In the genomic region with DNA sequence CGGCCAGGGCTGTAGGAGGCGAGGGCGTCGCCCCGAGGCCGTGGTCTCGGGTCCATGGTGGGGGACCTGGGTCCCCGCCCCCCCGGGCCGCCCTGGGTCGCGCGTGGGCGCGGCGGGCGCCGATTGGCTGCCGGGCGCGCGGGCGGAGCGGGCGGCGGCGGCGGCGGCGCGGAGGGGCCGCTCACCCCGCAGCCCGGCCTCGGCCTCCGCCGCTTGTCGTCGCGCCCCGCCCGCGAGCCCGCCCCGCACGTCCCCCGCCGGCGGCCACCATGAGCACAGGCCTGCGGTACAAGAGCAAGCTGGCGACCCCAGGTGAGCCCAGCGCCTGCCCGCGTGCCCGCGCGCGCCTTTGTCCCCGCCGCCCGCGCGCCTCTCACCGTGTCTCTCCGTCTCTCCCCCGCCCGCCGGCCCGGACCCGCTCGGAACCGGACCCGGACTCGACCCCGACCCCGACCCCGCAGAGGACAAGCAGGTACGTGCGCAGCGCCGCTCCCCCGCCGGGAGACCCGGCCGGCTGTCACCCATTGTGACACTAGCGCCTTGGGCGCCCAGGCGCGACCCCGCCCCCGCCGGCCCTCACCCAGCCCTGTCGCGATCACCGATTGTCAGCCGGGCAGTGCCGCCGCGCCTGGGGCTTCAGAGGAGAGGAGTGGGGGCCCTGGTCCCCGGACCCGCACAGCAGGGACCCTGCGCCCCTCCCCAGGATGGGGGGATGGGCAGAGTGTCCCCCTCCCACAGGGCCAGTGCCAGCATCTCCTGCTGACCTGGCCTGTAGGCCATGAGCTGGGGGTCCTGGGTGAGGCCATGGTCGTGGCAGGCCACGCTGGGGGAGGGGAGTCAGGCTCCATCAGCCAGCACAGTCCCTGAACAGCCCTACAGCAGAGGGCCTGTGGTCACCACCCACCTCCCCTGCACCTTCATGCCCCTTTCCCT, we compare ENCODE assay signal across 1 cellular context.
TF ChIP-seq lines count a peak whose summit lies in the region.

TSS of gene SEPTIN5 (plus strand) at position 184 of the 933 bp plus-strand sequence. CDS start at position 270, 86 bp downstream.

TF ChIP-seq in K562, 482 proteins besides CTCF, POLR2A, EP300 and RAD21 (continued from another document and continues in another):
- TF ChIP-seq, protein P1, sequence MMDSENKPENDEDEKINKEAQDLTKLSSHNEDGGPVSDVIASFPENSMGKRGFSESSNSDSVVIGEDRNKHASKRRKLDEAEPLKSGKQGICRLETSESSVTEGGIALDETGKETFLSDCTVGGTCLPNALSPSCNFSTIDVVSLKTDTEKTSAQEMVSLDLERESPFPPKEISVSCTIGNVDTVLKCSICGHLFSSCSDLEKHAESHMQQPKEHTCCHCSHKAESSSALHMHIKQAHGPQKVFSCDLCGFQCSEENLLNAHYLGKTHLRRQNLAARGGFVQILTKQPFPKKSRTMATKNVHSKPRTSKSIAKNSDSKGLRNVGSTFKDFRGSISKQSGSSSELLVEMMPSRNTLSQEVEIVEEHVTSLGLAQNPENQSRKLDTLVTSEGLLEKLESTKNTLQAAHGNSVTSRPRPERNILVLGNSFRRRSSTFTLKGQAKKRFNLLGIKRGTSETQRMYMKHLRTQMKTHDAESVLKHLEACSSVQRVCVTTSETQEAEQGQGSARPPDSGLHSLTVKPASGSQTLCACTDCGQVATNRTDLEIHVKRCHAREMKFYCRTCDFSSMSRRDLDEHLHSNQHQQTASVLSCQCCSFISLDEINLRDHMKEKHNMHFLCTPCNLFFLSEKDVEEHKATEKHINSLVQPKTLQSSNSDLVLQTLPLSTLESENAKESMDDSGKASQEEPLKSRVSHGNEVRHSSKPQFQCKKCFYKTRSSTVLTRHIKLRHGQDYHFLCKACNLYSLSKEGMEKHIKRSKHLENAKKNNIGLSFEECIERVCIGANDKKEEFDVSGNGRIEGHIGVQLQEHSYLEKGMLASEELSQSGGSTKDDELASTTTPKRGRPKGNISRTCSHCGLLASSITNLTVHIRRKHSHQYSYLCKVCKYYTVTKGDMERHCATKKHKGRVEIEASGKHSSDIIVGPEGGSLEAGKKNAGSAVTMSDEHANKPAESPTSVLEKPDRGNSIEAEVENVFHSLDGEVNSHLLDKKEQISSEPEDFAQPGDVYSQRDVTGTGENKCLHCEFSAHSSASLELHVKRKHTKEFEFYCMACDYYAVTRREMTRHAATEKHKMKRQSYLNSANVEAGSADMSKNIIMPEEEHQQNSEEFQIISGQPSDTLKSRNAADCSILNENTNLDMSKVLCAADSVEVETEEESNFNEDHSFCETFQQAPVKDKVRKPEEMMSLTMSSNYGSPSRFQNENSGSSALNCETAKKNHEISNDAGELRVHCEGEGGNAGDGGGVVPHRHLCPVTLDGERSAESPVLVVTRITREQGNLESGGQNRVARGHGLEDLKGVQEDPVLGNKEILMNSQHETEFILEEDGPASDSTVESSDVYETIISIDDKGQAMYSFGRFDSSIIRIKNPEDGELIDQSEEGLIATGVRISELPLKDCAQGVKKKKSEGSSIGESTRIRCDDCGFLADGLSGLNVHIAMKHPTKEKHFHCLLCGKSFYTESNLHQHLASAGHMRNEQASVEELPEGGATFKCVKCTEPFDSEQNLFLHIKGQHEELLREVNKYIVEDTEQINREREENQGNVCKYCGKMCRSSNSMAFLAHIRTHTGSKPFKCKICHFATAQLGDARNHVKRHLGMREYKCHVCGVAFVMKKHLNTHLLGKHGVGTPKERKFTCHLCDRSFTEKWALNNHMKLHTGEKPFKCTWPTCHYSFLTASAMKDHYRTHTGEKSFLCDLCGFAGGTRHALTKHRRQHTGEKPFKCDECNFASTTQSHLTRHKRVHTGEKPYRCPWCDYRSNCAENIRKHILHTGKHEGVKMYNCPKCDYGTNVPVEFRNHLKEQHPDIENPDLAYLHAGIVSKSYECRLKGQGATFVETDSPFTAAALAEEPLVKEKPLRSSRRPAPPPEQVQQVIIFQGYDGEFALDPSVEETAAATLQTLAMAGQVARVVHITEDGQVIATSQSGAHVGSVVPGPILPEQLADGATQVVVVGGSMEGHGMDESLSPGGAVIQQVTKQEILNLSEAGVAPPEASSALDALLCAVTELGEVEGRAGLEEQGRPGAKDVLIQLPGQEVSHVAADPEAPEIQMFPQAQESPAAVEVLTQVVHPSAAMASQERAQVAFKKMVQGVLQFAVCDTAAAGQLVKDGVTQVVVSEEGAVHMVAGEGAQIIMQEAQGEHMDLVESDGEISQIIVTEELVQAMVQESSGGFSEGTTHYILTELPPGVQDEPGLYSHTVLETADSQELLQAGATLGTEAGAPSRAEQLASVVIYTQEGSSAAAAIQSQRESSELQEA (IDR thresholded peaks at IDR 0.05; ENCODE audit: low read depth), result no peak
- TF ChIP-seq, protein P2, sequence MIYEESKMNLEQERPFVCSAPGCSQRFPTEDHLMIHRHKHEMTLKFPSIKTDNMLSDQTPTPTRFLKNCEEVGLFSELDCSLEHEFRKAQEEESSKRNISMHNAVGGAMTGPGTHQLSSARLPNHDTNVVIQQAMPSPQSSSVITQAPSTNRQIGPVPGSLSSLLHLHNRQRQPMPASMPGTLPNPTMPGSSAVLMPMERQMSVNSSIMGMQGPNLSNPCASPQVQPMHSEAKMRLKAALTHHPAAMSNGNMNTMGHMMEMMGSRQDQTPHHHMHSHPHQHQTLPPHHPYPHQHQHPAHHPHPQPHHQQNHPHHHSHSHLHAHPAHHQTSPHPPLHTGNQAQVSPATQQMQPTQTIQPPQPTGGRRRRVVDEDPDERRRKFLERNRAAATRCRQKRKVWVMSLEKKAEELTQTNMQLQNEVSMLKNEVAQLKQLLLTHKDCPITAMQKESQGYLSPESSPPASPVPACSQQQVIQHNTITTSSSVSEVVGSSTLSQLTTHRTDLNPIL (CRISPR knock-in tag; IDR thresholded peaks at IDR 0.05), result no peak
- TF ChIP-seq, protein P3, sequence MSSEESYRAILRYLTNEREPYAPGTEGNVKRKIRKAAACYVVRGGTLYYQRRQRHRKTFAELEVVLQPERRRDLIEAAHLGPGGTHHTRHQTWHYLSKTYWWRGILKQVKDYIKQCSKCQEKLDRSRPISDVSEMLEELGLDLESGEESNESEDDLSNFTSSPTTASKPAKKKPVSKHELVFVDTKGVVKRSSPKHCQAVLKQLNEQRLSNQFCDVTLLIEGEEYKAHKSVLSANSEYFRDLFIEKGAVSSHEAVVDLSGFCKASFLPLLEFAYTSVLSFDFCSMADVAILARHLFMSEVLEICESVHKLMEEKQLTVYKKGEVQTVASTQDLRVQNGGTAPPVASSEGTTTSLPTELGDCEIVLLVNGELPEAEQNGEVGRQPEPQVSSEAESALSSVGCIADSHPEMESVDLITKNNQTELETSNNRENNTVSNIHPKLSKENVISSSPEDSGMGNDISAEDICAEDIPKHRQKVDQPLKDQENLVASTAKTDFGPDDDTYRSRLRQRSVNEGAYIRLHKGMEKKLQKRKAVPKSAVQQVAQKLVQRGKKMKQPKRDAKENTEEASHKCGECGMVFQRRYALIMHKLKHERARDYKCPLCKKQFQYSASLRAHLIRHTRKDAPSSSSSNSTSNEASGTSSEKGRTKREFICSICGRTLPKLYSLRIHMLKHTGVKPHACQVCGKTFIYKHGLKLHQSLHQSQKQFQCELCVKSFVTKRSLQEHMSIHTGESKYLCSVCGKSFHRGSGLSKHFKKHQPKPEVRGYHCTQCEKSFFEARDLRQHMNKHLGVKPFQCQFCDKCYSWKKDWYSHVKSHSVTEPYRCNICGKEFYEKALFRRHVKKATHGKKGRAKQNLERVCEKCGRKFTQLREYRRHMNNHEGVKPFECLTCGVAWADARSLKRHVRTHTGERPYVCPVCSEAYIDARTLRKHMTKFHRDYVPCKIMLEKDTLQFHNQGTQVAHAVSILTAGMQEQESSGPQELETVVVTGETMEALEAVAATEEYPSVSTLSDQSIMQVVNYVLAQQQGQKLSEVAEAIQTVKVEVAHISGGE (CRISPR knock-in tag; IDR thresholded peaks at IDR 0.05), result no peak
- TF ChIP-seq ZBTB2 (IDR thresholded peaks at IDR 0.05) (peak; percentile 85), ZNF395 (CRISPR knock-in tag; IDR thresholded peaks at IDR 0.05) (no peak), FUS (optimal IDR thresholded peaks at IDR 0.05; ENCODE audit: low read depth, low read length) (no peak), TCF3 (CRISPR knock-in tag; IDR thresholded peaks at IDR 0.05) (no peak), HLTF (IDR thresholded peaks at IDR 0.05) (peak; percentile 52; the same call in 1 of the 2 replicates), TAF1 (IDR thresholded peaks at IDR 0.05; ENCODE audit: control insufficient read depth, extremely low read depth, insufficient read depth, low read length, severe bottlenecking) (no peak), ZNF239 (CRISPR knock-in tag; IDR thresholded peaks at IDR 0.05) (no peak), DACH1 (IDR thresholded peaks at IDR 0.05; ENCODE audit: partially characterized antibody) (no peak), ETV5 (CRISPR knock-in tag; IDR thresholded peaks at IDR 0.05; ENCODE audit: low read depth) (no peak), MBD1 (CRISPR knock-in tag; IDR thresholded peaks at IDR 0.05) (no peak), ZNF253 (CRISPR knock-in tag; conservative IDR thresholded peaks at IDR 0.05) (no peak), SAP30 (IDR thresholded peaks at IDR 0.05; ENCODE audit: borderline replicate concordance, insufficient read depth, low read depth, low read length, poor library complexity, severe bottlenecking) (peak; percentile 75), KHSRP (IDR thresholded peaks at IDR 0.05) (no peak), USF2 (CRISPR knock-in tag; IDR thresholded peaks at IDR 0.05) (no peak), ZNF507 (tag; conservative IDR thresholded peaks at IDR 0.05) (no peak), MTA1 (IDR thresholded peaks at IDR 0.05; ENCODE audit: borderline replicate concordance) (peak; percentile 53; the same call in 1 of the 2 replicates), SREBF2 (CRISPR knock-in tag; IDR thresholded peaks at IDR 0.05) (no peak), MCM5 (IDR thresholded peaks at IDR 0.05; ENCODE audit: low read depth) (no peak), ZKSCAN8 (CRISPR knock-in tag; IDR thresholded peaks at IDR 0.05) (no peak), ZNF444 (CRISPR knock-in tag; IDR thresholded peaks at IDR 0.05) (no peak), FOXK1 (CRISPR knock-in tag; IDR thresholded peaks at IDR 0.05; ENCODE audit: borderline replicate concordance) (no peak), POU5F1 (IDR thresholded peaks at IDR 0.05; ENCODE audit: borderline replicate concordance, low read depth, low read length, partially characterized antibody) (no peak), BACH1 (tag; IDR thresholded peaks at IDR 0.05) (no peak), ZNF217 (CRISPR knock-in tag; IDR thresholded peaks at IDR 0.05) (no peak), CLOCK (CRISPR knock-in tag; IDR thresholded peaks at IDR 0.05; ENCODE audit: borderline replicate concordance) (no peak), ZNF75A (CRISPR knock-in tag; IDR thresholded peaks at IDR 0.05) (no peak), POLR2H (tag; IDR thresholded peaks at IDR 0.05; ENCODE audit: low read depth) (no peak)
